ENCODE assay signal across 1 cellular context in the genomic region with DNA sequence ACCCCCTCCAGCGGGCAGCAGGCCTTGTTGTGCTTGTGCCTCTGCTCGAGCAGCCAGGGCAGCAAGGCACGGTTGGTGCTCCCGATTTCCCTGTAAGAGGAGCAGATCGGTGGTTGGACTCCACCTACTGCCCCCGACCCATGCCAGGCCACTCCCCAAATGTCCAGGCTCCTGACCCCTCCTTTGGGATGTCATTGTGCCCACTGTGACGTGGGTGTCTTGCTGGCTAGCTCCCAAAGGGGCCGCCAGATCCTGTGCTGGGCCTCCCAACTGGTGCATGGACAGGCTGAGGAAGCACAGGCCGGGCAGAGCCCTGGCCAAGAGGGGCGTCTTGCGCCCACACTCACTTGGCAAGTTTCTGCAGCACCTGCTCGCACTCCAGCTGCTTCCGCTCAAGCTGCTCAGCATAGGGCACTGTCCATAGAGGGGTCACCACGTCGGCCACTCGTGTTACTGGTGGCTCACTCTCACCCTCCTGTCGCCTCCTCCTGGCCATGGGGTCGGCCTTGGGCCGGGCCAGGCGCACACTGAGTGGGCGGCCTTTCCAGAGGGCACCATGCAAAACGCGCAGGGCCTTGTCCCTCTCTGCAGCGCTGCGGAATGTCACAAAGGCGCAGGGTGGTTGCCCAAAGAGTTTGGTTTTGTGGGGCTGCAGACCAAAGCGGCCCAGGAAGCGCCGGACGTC.
A peak's percentile ranks its signal among the peaks of the same experiment; 100 is the strongest.
TF ChIP-seq lines count a peak whose summit lies in the region.

Gene RANBP1, plus strand, starts transcription at position 414 of the 685 bp plus-strand sequence. Its CDS starts 81 bp downstream, at position 495.

TF ChIP-seq in K562, 482 proteins besides CTCF, POLR2A, EP300 and RAD21 (continues in another document):
- TF ChIP-seq HMGXB4 (CRISPR knock-in tag; IDR thresholded peaks at IDR 0.05) (peak; percentile 87), MAFK (IDR thresholded peaks at IDR 0.05; ENCODE audit: low read length) (peak; percentile 22; the same call in 1 of the 2 replicates), KAT2B (IDR thresholded peaks at IDR 0.05; ENCODE audit: low read depth, low read length) (no peak), TAF15 (IDR thresholded peaks at IDR 0.05; ENCODE audit: low read depth, low read length) (peak; percentile 33; the same call in 1 of the 2 replicates), POLR2G (IDR thresholded peaks at IDR 0.05; ENCODE audit: low read depth, low read length) (peak; percentile 82), SMARCA5 (IDR thresholded peaks at IDR 0.05) (peak; percentile 68; the same call in 1 of the 2 replicates), TEAD4 (IDR thresholded peaks at IDR 0.05; ENCODE audit: low read length) (peak; percentile 32; the same call in 1 of the 2 replicates), TEAD4 (CRISPR knock-in tag; IDR thresholded peaks at IDR 0.05; ENCODE audit: borderline replicate concordance) (no peak), HCFC1 (IDR thresholded peaks at IDR 0.05; ENCODE audit: low read depth, low read length) (peak; percentile 17), NR2F6 (CRISPR knock-in tag; IDR thresholded peaks at IDR 0.05) (0 out of 2 replicates have a peak, but pooled peaks have one; percentile 1), ETV5 (CRISPR knock-in tag; IDR thresholded peaks at IDR 0.05; ENCODE audit: low read depth) (no peak), RFX7 (CRISPR knock-in tag; IDR thresholded peaks at IDR 0.05) (no peak), ZNF584 (CRISPR knock-in tag; IDR thresholded peaks at IDR 0.05; ENCODE audit: low read depth) (no peak), POLR2AphosphoS2 (IDR thresholded peaks at IDR 0.05; ENCODE audit: low read length) (0 out of 2 replicates have a peak, but pooled peaks have one; percentile 50), NEUROD1 (IDR thresholded peaks at IDR 0.05; ENCODE audit: borderline replicate concordance, low read depth, low read length, partially characterized antibody) (no peak), E2F3 (CRISPR knock-in tag; IDR thresholded peaks at IDR 0.05) (peak; percentile 11; the same call in 1 of the 2 replicates), WHSC1 (IDR thresholded peaks at IDR 0.05; ENCODE audit: low read length) (peak; percentile 54), TEAD1 (CRISPR knock-in tag; IDR thresholded peaks at IDR 0.05) (0 out of 4 replicates have a peak, but pooled peaks of 1 of the 2 experiments have one; percentile 2), ZNF668 (CRISPR knock-in tag; IDR thresholded peaks at IDR 0.05) (0 out of 2 replicates have a peak, but pooled peaks have one; percentile 18), BHLHE40 (IDR thresholded peaks at IDR 0.05; ENCODE audit: low read length) (peak; percentile 31), RREB1 (CRISPR knock-in tag; IDR thresholded peaks at IDR 0.05) (peak; percentile 5; the same call in 1 of the 2 replicates), TARDBP (IDR thresholded peaks at IDR 0.05) (no peak), MLX (CRISPR knock-in tag; conservative IDR thresholded peaks at IDR 0.05) (peak; percentile 85 to 86; a peak in 2 of 4 replicates), JUND (IDR thresholded peaks at IDR 0.05; ENCODE audit: borderline replicate concordance, low read depth, low read length) (0 out of 2 replicates have a peak, but pooled peaks have one; percentile 13), JUND (tag; IDR thresholded peaks at IDR 0.05; ENCODE audit: borderline replicate concordance, low read depth, low read length) (no peak), HDAC6 (IDR thresholded peaks at IDR 0.05; ENCODE audit: low read depth, low read length) (0 out of 2 replicates have a peak, but pooled peaks have one; percentile 22), HNRNPL (IDR thresholded peaks at IDR 0.05; ENCODE audit: low read depth, low read length) (0 out of 2 replicates have a peak, but pooled peaks have one; percentile 21)
- TF ChIP-seq, protein P1, sequence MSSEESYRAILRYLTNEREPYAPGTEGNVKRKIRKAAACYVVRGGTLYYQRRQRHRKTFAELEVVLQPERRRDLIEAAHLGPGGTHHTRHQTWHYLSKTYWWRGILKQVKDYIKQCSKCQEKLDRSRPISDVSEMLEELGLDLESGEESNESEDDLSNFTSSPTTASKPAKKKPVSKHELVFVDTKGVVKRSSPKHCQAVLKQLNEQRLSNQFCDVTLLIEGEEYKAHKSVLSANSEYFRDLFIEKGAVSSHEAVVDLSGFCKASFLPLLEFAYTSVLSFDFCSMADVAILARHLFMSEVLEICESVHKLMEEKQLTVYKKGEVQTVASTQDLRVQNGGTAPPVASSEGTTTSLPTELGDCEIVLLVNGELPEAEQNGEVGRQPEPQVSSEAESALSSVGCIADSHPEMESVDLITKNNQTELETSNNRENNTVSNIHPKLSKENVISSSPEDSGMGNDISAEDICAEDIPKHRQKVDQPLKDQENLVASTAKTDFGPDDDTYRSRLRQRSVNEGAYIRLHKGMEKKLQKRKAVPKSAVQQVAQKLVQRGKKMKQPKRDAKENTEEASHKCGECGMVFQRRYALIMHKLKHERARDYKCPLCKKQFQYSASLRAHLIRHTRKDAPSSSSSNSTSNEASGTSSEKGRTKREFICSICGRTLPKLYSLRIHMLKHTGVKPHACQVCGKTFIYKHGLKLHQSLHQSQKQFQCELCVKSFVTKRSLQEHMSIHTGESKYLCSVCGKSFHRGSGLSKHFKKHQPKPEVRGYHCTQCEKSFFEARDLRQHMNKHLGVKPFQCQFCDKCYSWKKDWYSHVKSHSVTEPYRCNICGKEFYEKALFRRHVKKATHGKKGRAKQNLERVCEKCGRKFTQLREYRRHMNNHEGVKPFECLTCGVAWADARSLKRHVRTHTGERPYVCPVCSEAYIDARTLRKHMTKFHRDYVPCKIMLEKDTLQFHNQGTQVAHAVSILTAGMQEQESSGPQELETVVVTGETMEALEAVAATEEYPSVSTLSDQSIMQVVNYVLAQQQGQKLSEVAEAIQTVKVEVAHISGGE (CRISPR knock-in tag; IDR thresholded peaks at IDR 0.05), result peak in 1 of 3 experiments; percentile 52; a peak in 1 of 6 replicates
- TF ChIP-seq, protein P2, sequence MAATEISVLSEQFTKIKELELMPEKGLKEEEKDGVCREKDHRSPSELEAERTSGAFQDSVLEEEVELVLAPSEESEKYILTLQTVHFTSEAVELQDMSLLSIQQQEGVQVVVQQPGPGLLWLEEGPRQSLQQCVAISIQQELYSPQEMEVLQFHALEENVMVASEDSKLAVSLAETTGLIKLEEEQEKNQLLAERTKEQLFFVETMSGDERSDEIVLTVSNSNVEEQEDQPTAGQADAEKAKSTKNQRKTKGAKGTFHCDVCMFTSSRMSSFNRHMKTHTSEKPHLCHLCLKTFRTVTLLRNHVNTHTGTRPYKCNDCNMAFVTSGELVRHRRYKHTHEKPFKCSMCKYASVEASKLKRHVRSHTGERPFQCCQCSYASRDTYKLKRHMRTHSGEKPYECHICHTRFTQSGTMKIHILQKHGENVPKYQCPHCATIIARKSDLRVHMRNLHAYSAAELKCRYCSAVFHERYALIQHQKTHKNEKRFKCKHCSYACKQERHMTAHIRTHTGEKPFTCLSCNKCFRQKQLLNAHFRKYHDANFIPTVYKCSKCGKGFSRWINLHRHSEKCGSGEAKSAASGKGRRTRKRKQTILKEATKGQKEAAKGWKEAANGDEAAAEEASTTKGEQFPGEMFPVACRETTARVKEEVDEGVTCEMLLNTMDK (IDR thresholded peaks at IDR 0.05; ENCODE audit: borderline replicate concordance, insufficient read depth, low read depth, low read length, poor library complexity, severe bottlenecking), result no peak
- TF ChIP-seq, protein P3, sequence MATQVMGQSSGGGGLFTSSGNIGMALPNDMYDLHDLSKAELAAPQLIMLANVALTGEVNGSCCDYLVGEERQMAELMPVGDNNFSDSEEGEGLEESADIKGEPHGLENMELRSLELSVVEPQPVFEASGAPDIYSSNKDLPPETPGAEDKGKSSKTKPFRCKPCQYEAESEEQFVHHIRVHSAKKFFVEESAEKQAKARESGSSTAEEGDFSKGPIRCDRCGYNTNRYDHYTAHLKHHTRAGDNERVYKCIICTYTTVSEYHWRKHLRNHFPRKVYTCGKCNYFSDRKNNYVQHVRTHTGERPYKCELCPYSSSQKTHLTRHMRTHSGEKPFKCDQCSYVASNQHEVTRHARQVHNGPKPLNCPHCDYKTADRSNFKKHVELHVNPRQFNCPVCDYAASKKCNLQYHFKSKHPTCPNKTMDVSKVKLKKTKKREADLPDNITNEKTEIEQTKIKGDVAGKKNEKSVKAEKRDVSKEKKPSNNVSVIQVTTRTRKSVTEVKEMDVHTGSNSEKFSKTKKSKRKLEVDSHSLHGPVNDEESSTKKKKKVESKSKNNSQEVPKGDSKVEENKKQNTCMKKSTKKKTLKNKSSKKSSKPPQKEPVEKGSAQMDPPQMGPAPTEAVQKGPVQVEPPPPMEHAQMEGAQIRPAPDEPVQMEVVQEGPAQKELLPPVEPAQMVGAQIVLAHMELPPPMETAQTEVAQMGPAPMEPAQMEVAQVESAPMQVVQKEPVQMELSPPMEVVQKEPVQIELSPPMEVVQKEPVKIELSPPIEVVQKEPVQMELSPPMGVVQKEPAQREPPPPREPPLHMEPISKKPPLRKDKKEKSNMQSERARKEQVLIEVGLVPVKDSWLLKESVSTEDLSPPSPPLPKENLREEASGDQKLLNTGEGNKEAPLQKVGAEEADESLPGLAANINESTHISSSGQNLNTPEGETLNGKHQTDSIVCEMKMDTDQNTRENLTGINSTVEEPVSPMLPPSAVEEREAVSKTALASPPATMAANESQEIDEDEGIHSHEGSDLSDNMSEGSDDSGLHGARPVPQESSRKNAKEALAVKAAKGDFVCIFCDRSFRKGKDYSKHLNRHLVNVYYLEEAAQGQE (CRISPR knock-in tag; IDR thresholded peaks at IDR 0.05; ENCODE audit: low read depth), result peak; percentile 49; the same call in 1 of the 2 replicates
- TF ChIP-seq, protein P4, sequence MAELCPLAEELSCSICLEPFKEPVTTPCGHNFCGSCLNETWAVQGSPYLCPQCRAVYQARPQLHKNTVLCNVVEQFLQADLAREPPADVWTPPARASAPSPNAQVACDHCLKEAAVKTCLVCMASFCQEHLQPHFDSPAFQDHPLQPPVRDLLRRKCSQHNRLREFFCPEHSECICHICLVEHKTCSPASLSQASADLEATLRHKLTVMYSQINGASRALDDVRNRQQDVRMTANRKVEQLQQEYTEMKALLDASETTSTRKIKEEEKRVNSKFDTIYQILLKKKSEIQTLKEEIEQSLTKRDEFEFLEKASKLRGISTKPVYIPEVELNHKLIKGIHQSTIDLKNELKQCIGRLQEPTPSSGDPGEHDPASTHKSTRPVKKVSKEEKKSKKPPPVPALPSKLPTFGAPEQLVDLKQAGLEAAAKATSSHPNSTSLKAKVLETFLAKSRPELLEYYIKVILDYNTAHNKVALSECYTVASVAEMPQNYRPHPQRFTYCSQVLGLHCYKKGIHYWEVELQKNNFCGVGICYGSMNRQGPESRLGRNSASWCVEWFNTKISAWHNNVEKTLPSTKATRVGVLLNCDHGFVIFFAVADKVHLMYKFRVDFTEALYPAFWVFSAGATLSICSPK (IDR thresholded peaks at IDR 0.05; ENCODE audit: borderline replicate concordance), result 0 out of 2 replicates have a peak, but pooled peaks have one; percentile 34
